In the genomic region with DNA sequence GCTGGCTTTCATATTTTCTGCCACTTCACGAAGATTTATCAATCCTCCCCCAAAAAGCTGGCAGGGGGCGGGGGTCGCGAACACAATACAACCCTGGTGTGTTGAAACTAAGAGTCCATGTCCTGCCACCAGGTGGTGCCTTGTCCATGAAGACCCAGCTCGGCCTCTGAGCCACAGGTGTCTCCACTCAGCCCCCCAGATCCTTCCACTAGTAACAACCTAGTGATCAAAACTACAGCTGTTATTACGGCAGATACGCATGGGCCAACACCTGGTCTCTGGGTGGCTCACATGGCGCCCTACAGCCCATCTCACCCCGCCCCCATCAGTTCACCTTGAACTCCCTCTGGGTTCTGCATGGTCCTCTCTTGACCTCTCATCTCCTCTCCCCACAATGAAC, we compare ENCODE assay signal across 10 cellular contexts. TPM values are rescaled to one million over a fixed set of nuclear protein-coding genes. Genes with fewer than 3 reads are reported as not detected.
DNase-seq lines count a peak whose midpoint lies in the region; ATAC-seq and TF ChIP-seq lines count a peak whose summit lies in the region.
"Had no signal": no experiment of that assay in that cellular context is flagged by ENCODE, and none has a peak within 500 bp of the region (broad histone marks: within the 10 kb centered on the region; RNA-seq: fewer than 3 reads in every experiment).

No MANE protein-coding gene starts in this region.

- intact Hi-C loops in naive thymus-derived CD4-positive, alpha-beta T cell (cut with micrococcal nuclease): loop anchor here (1.0 to 5.0 kb wide), 5 partner anchors 25 to 198 kb away; no protein-coding TSS in a partner anchor

- WGBS in mesenchymal stem cell: 82% methylated on average over 9 of the region's 9 CpGs

- H2BK120ac ChIP-seq in mesenchymal stem cell (ENCODE audit: low read depth, low read length): no peak overlapping the region

- CTCF ChIA-PET in HEK293T (lab: Yijun Ruan, JAX): interaction anchor here (0.7 to 1.9 kb wide), 11 partner anchors 11 to 175 kb away, joined by 3 to 28 read pairs (median 3); no protein-coding TSS in a partner anchor
- CTCF ChIA-PET in naive thymus-derived CD4-positive, alpha-beta T cell (lab: Charles Lee): interaction anchor here (0.7 to 2.2 kb wide), 10 partner anchors 9 to 191 kb away, joined by 3 to 22 read pairs (median 4); no protein-coding TSS in a partner anchor

- no peak overlapping the region for H2BK15ac ChIP-seq in mesenchymal stem cell (ENCODE audit: low read depth, poor library complexity, severe bottlenecking)

- peak; percentile 10 for ATAC-seq in T-helper 17 cell
- ATAC-seq in naive thymus-derived CD4-positive, alpha-beta T cell: peak; percentile 31

- no peak overlapping the region for H4K91ac ChIP-seq in mesenchymal stem cell (ENCODE audit: low read length)

- H3K27me3 Mint-ChIP-seq in T-helper 17 cell: no peaks in the 10 kb centered on the region
- H3K27me3 Mint-ChIP-seq in naive thymus-derived CD4-positive, alpha-beta T cell: no peaks in the 10 kb centered on the region

- no peaks in the 10 kb centered on the region for H3K9me3 Mint-ChIP-seq in naive thymus-derived CD4-positive, alpha-beta T cell

- peak; percentile 36 for DNase-seq in DMS 273 (lab: John Stamatoyannopoulos, UW; ENCODE audit: unreplicated experiment)
- DNase-seq in DMS 273 treated with DMSO at 0.1 percent for 48 hours (lab: John Stamatoyannopoulos, UW): no peak
- peak; percentile 26 for DNase-seq in HEK293T (ENCODE audit: extremely low spot score)
- no peak for DNase-seq in T-helper 17 cell
- peak in 1 of 9 donors; percentile 19 for DNase-seq in naive thymus-derived CD4-positive, alpha-beta T cell
- no peak for DNase-seq in mesenchymal stem cell
- DNase-seq in NCI-H345 treated with DMSO at 0.1 percent for 48 hours (lab: John Stamatoyannopoulos, UW; ENCODE audit: unreplicated experiment): no peak
- DNase-seq in 8988T: no peak

- no peak overlapping the region for H2AFZ ChIP-seq in mesenchymal stem cell (ENCODE audit: low read depth, low read length)

- H2BK5ac ChIP-seq in mesenchymal stem cell (ENCODE audit: low read depth, low read length, poor library complexity, severe bottlenecking): no peak overlapping the region

- H3K27ac Mint-ChIP-seq in T-helper 17 cell: peak overlapping the region; percentile 83
- H3K27ac Mint-ChIP-seq in naive thymus-derived CD4-positive, alpha-beta T cell: peak overlapping the region in 7 of 9 donors; percentile 21 to 87 (median 55)

- H3K79me1 ChIP-seq in mesenchymal stem cell (replicated peaks; ENCODE audit: low read length, poor library complexity, severe bottlenecking): peaks cover 1% of the 10 kb centered on the region

- H3K4me1 ChIP-seq in naive thymus-derived CD4-positive, alpha-beta T cell (ENCODE audit: control insufficient read depth in 2 of 2, insufficient read depth in 2 of 2, low read length in 2 of 2): peaks cover 35 to 43% of the 10 kb centered on the region in 2 donors
- peaks cover 6% of the 10 kb centered on the region for H3K4me1 ChIP-seq in mesenchymal stem cell (ENCODE audit: control insufficient read depth, insufficient read depth, low read depth, low read length)

- H3K27me3 ChIP-seq in naive thymus-derived CD4-positive, alpha-beta T cell (ENCODE audit: control insufficient read depth in 2 of 2, insufficient read depth in 2 of 2, low read length in 2 of 2): no peaks in the 10 kb centered on the region
- no peaks in the 10 kb centered on the region for H3K27me3 ChIP-seq in mesenchymal stem cell (ENCODE audit: control insufficient read depth in 1 of 2, insufficient read depth in 1 of 2, low read length in 2 of 2)

- H2BK12ac ChIP-seq in mesenchymal stem cell (ENCODE audit: low read length in 2 of 2): no peak overlapping the region

- H3K4ac ChIP-seq in mesenchymal stem cell (ENCODE audit: low read depth in 1 of 2, low read length in 2 of 2): no peak overlapping the region

- no peak overlapping the region for H3K27ac ChIP-seq in naive thymus-derived CD4-positive, alpha-beta T cell (ENCODE audit: low read depth, low read length)
- no peak overlapping the region for H3K27ac ChIP-seq in mesenchymal stem cell (ENCODE audit: low read length, poor library complexity, severe bottlenecking)
- H3K27ac ChIP-seq: 22Rv1 had no signal

- no peak overlapping the region for H3K14ac ChIP-seq in mesenchymal stem cell (ENCODE audit: low read length in 2 of 2)

- no peak overlapping the region for H4K8ac ChIP-seq in mesenchymal stem cell (ENCODE audit: low read length)

- no peak overlapping the region for H3K18ac ChIP-seq in mesenchymal stem cell (ENCODE audit: low read depth in 1 of 2, low read length in 2 of 2)

- H3K9ac ChIP-seq in mesenchymal stem cell (ENCODE audit: low read length): no peak overlapping the region

- H3K23ac ChIP-seq in mesenchymal stem cell (ENCODE audit: low read length in 2 of 2): no peak overlapping the region

- no peak overlapping the region for H3K4me2 ChIP-seq in mesenchymal stem cell (ENCODE audit: low read length, poor library complexity, severe bottlenecking)

- no peaks in the 10 kb centered on the region for H3K36me3 Mint-ChIP-seq in T-helper 17 cell (ENCODE audit: low read depth)
- peaks cover 0 to 4% (median 0%) of the 10 kb centered on the region in 5 donors for H3K36me3 Mint-ChIP-seq in naive thymus-derived CD4-positive, alpha-beta T cell

- H3K4me1 Mint-ChIP-seq in T-helper 17 cell: peaks cover 64% of the 10 kb centered on the region
- peaks cover 57 to 96% (median 92%) of the 10 kb centered on the region in 7 donors for H3K4me1 Mint-ChIP-seq in naive thymus-derived CD4-positive, alpha-beta T cell

- H3K36me3 ChIP-seq in naive thymus-derived CD4-positive, alpha-beta T cell (ENCODE audit: control insufficient read depth in 2 of 3, insufficient read depth in 3 of 3, low read length in 3 of 3): no peaks in the 10 kb centered on the region
- H3K36me3 ChIP-seq in mesenchymal stem cell (ENCODE audit: control insufficient read depth in 1 of 2, insufficient read depth in 2 of 2, low read depth in 1 of 2, low read length in 2 of 2): no peaks in the 10 kb centered on the region

- H2AK5ac ChIP-seq in mesenchymal stem cell (ENCODE audit: low read length, severe bottlenecking): no peak overlapping the region

- H3K4me3 Mint-ChIP-seq in T-helper 17 cell: peak overlapping the region; percentile 41
- H3K4me3 Mint-ChIP-seq in naive thymus-derived CD4-positive, alpha-beta T cell: peak overlapping the region in 6 of 10 donors; percentile 3 to 61 (median 49)

- no peak overlapping the region for H3K4me3 ChIP-seq in naive thymus-derived CD4-positive, alpha-beta T cell (ENCODE audit: low read length)
- H3K4me3 ChIP-seq in mesenchymal stem cell (ENCODE audit: insufficient read depth in 1 of 2, low read depth in 1 of 2, low read length in 2 of 2): no peak overlapping the region

- no peaks in the 10 kb centered on the region for H3K9me3 ChIP-seq in T-helper 17 cell (ENCODE audit: control insufficient read depth, low read length, poor library complexity, severe bottlenecking)
- no peaks in the 10 kb centered on the region for H3K9me3 ChIP-seq in naive thymus-derived CD4-positive, alpha-beta T cell (ENCODE audit: control insufficient read depth in 2 of 3, low read length in 3 of 3)
- H3K9me3 ChIP-seq in mesenchymal stem cell (ENCODE audit: control insufficient read depth, low read length): no peaks in the 10 kb centered on the region

- POLR2A ChIA-PET in HEK293T (lab: Yijun Ruan, JAX): no interaction called here
- POLR2A ChIA-PET in naive thymus-derived CD4-positive, alpha-beta T cell (lab: Charles Lee): interaction anchor here (1.0 to 1.1 kb wide), 2 partner anchors 23 to 26 kb away, joined by 4 read pairs; no protein-coding TSS in a partner anchor

TF ChIP-seq in HEK293T, 16 proteins besides CTCF, POLR2A, EP300 and RAD21:
- TF ChIP-seq FOXM1 (IDR thresholded peaks at IDR 0.05; ENCODE audit: borderline replicate concordance) (no peak), BHLHE40 (IDR thresholded peaks at IDR 0.05; ENCODE audit: borderline replicate concordance) (no peak), LEF1 (IDR thresholded peaks at IDR 0.05; ENCODE audit: borderline replicate concordance) (no peak), CTBP1 (IDR thresholded peaks at IDR 0.05; ENCODE audit: borderline replicate concordance) (no peak), SP1 (IDR thresholded peaks at IDR 0.05) (no peak), FOXA1 (IDR thresholded peaks at IDR 0.05) (no peak), FOXK2 (IDR thresholded peaks at IDR 0.05) (no peak), TARDBP (IDR thresholded peaks at IDR 0.05) (no peak), NFRKB (IDR thresholded peaks at IDR 0.05) (no peak), ELF4 (IDR thresholded peaks at IDR 0.05) (no peak), HDGF (IDR thresholded peaks at IDR 0.05; ENCODE audit: borderline replicate concordance) (no peak), ARNT (IDR thresholded peaks at IDR 0.05) (no peak), ZNF384 (IDR thresholded peaks at IDR 0.05) (no peak), SUZ12 (IDR thresholded peaks at IDR 0.05) (no peak)
- TF ChIP-seq, protein P1, sequence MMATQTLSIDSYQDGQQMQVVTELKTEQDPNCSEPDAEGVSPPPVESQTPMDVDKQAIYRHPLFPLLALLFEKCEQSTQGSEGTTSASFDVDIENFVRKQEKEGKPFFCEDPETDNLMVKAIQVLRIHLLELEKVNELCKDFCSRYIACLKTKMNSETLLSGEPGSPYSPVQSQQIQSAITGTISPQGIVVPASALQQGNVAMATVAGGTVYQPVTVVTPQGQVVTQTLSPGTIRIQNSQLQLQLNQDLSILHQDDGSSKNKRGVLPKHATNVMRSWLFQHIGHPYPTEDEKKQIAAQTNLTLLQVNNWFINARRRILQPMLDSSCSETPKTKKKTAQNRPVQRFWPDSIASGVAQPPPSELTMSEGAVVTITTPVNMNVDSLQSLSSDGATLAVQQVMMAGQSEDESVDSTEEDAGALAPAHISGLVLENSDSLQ (IDR thresholded peaks at IDR 0.05): no peak

RNA-seq across cellular contexts. Expression of a gene that starts 27.7 kb away (rescaled TPM):
- 100 to 1,000 TPM; 259 to 282 TPM for total RNA-seq in T-helper 17 cell
- 100 to 1,000 TPM; 175 to 261 (median 178) TPM for total RNA-seq in naive thymus-derived CD4-positive, alpha-beta T cell
- 1 to 10 TPM; 8.9 to 9.0 TPM for polyA plus RNA-seq in naive thymus-derived CD4-positive, alpha-beta T cell
- 42.3 TPM for polyA plus RNA-seq in mesenchymal stem cell (2013, experiment 1 of 2)
- 42.5 TPM for polyA plus RNA-seq in mesenchymal stem cell (2013, experiment 2 of 2)

RNA-seq across cellular contexts. Expression of a gene that starts 53.8 kb away (rescaled TPM):
- total RNA-seq in T-helper 17 cell: under 1 TPM in 1 of 2 donors, not detected in 1; 0.75 TPM
- total RNA-seq in naive thymus-derived CD4-positive, alpha-beta T cell: not detected
- not detected for polyA plus RNA-seq in naive thymus-derived CD4-positive, alpha-beta T cell
- not detected for polyA plus RNA-seq in mesenchymal stem cell (2013, experiment 1 of 2)
- not detected for polyA plus RNA-seq in mesenchymal stem cell (2013, experiment 2 of 2)
- polyA plus RNA-seq: adipose tissue had no signal

Comparison
In these comparisons a context has a peak if more than half of its experiments do, and no peak if none do; other contexts are left out.
1. DNase-seq: peak in DMS 273 (single experiment) and HEK293T (single experiment); none in DMS 273 treated with DMSO at 0.1 percent for 48 hours (single experiment), T-helper 17 cell (0 of 3), mesenchymal stem cell (single experiment), NCI-H345 treated with DMSO at 0.1 percent for 48 hours (single experiment) and 8988T (single experiment).